Comparison of ENCODE assay signal across 9 cellular contexts in the genomic region with DNA sequence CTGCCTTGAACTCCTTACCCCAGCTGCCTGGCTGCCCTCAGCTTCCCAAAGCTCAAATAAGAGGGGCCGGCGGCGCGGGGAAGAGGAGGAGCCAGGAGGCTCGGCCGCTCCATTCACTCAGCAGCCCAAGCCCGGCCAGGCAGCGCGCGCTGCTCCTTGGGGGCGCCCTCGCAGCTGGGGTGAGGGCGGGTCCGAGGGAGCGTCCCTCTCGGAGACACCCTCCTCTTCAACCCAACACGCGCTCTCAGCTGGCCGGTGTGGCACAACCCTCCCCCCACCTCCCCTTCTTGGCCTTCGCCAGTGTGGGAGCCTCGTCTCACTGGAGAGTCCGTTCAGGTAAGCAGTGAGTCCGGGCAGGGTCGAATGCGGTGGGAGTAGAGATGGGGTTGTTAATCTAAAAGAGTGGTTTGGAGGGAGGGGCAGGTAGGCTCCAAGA. TPM values are rescaled to one million over a fixed set of nuclear protein-coding genes. Genes with fewer than 3 reads are reported as not detected.
DNase-seq lines count a peak whose midpoint lies in the region; ATAC-seq and TF ChIP-seq lines count a peak whose summit lies in the region.
"Had no signal": no experiment of that assay in that cellular context is flagged by ENCODE, and none has a peak within 500 bp of the region (broad histone marks: within the 10 kb centered on the region; RNA-seq: fewer than 3 reads in every experiment).

A gene (minus strand): TSS at position 29 of the 436 bp plus-strand sequence.

- no peak within 1 kb of the TSS for H3K23ac ChIP-seq in trophoblast cell (ENCODE audit: low read length)

- H3K9ac ChIP-seq in trophoblast cell (ENCODE audit: low read length) = no peak within 1 kb of the TSS

- TF ChIP-seq CTCF in GM20000 (IDR thresholded peaks at IDR 0.05; ENCODE audit: extremely low read depth, missing control alignments) = no peak
- TF ChIP-seq CTCF in fibroblast of the aortic adventitia (IDR thresholded peaks at IDR 0.05; ENCODE audit: insufficient read depth, low read length) = no peak

- no peak within 1 kb of the TSS for H2BK5ac ChIP-seq in trophoblast cell (ENCODE audit: low read depth, low read length, poor library complexity)

- no peaks in the 10 kb centered on the region for H3K36me3 Mint-ChIP-seq in stimulated activated memory B cell treated with anti-CD40 and anti-IgM and Interleukin-4, amounts not matched to agents 10 μg/mL and 1 μg/mL and 100 μg/mL, for 72 hours

- no peak within 1 kb of the TSS for H4K12ac ChIP-seq in trophoblast cell (ENCODE audit: low read depth, low read length)

- H3K4me3 ChIP-seq in fibroblast of the aortic adventitia (ENCODE audit: low read depth, low read length) (peak within 1 kb of the TSS; percentile 60), trophoblast cell (ENCODE audit: low read depth, low read length) (peak within 1 kb of the TSS; percentile 65)

- no peaks in the 10 kb centered on the region for H3K9me3 Mint-ChIP-seq in stimulated activated memory B cell treated with anti-CD40 and anti-IgM and Interleukin-4, amounts not matched to agents 10 μg/mL and 1 μg/mL and 100 μg/mL, for 72 hours

- H2BK12ac ChIP-seq in trophoblast cell (ENCODE audit: low read length) = no peak within 1 kb of the TSS

- no peak within 1 kb of the TSS for H2BK120ac ChIP-seq in trophoblast cell (ENCODE audit: insufficient read depth, low read length, poor library complexity)

- peak within 1 kb of the TSS; percentile 3 for H4K91ac ChIP-seq in trophoblast cell (ENCODE audit: low read depth, low read length)

- peaks cover 3% of the 10 kb centered on the region for H3K79me1 ChIP-seq in trophoblast cell (ENCODE audit: low read length)

- H3K4me1 ChIP-seq in trophoblast cell (ENCODE audit: control insufficient read depth in 1 of 2, insufficient read depth in 2 of 2, low read length in 2 of 2) = peaks cover 28 to 32% of the 10 kb centered on the region in 2 experiments

- H4K8ac ChIP-seq in trophoblast cell (ENCODE audit: low read depth, low read length) = peak within 1 kb of the TSS; percentile 70

- no peak within 1 kb of the TSS for H3K27ac ChIP-seq in trophoblast cell (ENCODE audit: low read depth, low read length)

- no peak within 1 kb of the TSS for H3K14ac ChIP-seq in trophoblast cell (ENCODE audit: low read length)

- H3K27ac Mint-ChIP-seq in stimulated activated memory B cell treated with anti-CD40 and anti-IgM and Interleukin-4, amounts not matched to agents 10 μg/mL and 1 μg/mL and 100 μg/mL, for 72 hours = no peak within 1 kb of the TSS

- no peaks in the 10 kb centered on the region for H3K36me3 ChIP-seq in trophoblast cell (ENCODE audit: control insufficient read depth in 1 of 2, insufficient read depth in 2 of 2, low read length in 2 of 2)

- DNase-seq in GM20000 (ENCODE audit: low spot score) = peak; percentile 44
- DNase-seq in fibroblast of the aortic adventitia (ENCODE audit: low read depth) = peak; percentile 13
- DNase-seq in trophoblast cell = no peak
- no peak for DNase-seq in NCI-H1436 (lab: John Stamatoyannopoulos, UW)
- no peak for DNase-seq in medulla oblongata (ENCODE audit: extremely low spot score)
- DNase-seq: midbrain had no signal

- no peak within 1 kb of the TSS for H3K4me3 Mint-ChIP-seq in stimulated activated memory B cell treated with anti-CD40 and anti-IgM and Interleukin-4, amounts not matched to agents 10 μg/mL and 1 μg/mL and 100 μg/mL, for 72 hours

- peaks cover 2% of the 10 kb centered on the region for H3K79me2 ChIP-seq in trophoblast cell (ENCODE audit: control insufficient read depth, insufficient read depth, low read length, poor library complexity)

- peak within 1 kb of the TSS; percentile 50 for H3K18ac ChIP-seq in trophoblast cell (ENCODE audit: low read length)

- no peak for ATAC-seq in stimulated activated memory B cell treated with anti-CD40 and anti-IgM and Interleukin-4, amounts not matched to agents 10 μg/mL and 1 μg/mL and 100 μg/mL, for 72 hours
- no peak for ATAC-seq in GM21825 (IDR thresholded peaks at IDR 0.05; ENCODE audit: unreplicated experiment)

- peak within 1 kb of the TSS; percentile 83 for H3K4me2 ChIP-seq in trophoblast cell (ENCODE audit: low read length)

- H3K27me3 Mint-ChIP-seq in stimulated activated memory B cell treated with anti-CD40 and anti-IgM and Interleukin-4, amounts not matched to agents 10 μg/mL and 1 μg/mL and 100 μg/mL, for 72 hours = peaks cover 92% of the 10 kb centered on the region

- whole genome bisulfite sequencing in trophoblast cell (ENCODE audit: extremely low coverage, insufficient coverage, insufficient read length) = no CpG with 5 or more reads among the region's 25 CpGs

- H3K27me3 ChIP-seq in trophoblast cell (ENCODE audit: insufficient read depth, low read length) = peaks cover 80% of the 10 kb centered on the region

- H2AFZ ChIP-seq in trophoblast cell (ENCODE audit: insufficient read depth, low read length, poor library complexity) = peak within 1 kb of the TSS; percentile 84

- H3K4me1 Mint-ChIP-seq in stimulated activated memory B cell treated with anti-CD40 and anti-IgM and Interleukin-4, amounts not matched to agents 10 μg/mL and 1 μg/mL and 100 μg/mL, for 72 hours = peaks cover 12% of the 10 kb centered on the region

- no peak within 1 kb of the TSS for H2AK5ac ChIP-seq in trophoblast cell (ENCODE audit: low read length)

- no peak within 1 kb of the TSS for H3K4ac ChIP-seq in trophoblast cell (ENCODE audit: low read depth, low read length)

- peaks cover 9% of the 10 kb centered on the region for H3K9me3 ChIP-seq in trophoblast cell (ENCODE audit: insufficient read depth, low read depth, low read length)

TF ChIP-seq in PFSK-1, 5 proteins besides CTCF, POLR2A, EP300 and RAD21:
- TF ChIP-seq SIN3A (IDR thresholded peaks at IDR 0.05; ENCODE audit: borderline replicate concordance, insufficient read depth, low read length) = peak; percentile 92; the same call in 1 of the 2 replicates
- peak; percentile 68 for TF ChIP-seq FOXP2 (optimal IDR thresholded peaks at IDR 0.05; ENCODE audit: borderline replicate concordance, extremely low read depth, extremely low read length, insufficient read depth)
- peak; percentile 80 for TF ChIP-seq POLR2AphosphoS5 (IDR thresholded peaks at IDR 0.05; ENCODE audit: low read depth, low read length)
- 0 out of 2 replicates have a peak, but pooled peaks have one; percentile 16 for TF ChIP-seq TAF1 (IDR thresholded peaks at IDR 0.05; ENCODE audit: borderline replicate concordance, insufficient read depth, low read length)
- TF ChIP-seq, protein P1, sequence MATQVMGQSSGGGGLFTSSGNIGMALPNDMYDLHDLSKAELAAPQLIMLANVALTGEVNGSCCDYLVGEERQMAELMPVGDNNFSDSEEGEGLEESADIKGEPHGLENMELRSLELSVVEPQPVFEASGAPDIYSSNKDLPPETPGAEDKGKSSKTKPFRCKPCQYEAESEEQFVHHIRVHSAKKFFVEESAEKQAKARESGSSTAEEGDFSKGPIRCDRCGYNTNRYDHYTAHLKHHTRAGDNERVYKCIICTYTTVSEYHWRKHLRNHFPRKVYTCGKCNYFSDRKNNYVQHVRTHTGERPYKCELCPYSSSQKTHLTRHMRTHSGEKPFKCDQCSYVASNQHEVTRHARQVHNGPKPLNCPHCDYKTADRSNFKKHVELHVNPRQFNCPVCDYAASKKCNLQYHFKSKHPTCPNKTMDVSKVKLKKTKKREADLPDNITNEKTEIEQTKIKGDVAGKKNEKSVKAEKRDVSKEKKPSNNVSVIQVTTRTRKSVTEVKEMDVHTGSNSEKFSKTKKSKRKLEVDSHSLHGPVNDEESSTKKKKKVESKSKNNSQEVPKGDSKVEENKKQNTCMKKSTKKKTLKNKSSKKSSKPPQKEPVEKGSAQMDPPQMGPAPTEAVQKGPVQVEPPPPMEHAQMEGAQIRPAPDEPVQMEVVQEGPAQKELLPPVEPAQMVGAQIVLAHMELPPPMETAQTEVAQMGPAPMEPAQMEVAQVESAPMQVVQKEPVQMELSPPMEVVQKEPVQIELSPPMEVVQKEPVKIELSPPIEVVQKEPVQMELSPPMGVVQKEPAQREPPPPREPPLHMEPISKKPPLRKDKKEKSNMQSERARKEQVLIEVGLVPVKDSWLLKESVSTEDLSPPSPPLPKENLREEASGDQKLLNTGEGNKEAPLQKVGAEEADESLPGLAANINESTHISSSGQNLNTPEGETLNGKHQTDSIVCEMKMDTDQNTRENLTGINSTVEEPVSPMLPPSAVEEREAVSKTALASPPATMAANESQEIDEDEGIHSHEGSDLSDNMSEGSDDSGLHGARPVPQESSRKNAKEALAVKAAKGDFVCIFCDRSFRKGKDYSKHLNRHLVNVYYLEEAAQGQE (IDR thresholded peaks at IDR 0.05; ENCODE audit: insufficient read depth in 1 of 2, low read depth in 2 of 2, low read length in 2 of 2) = no peak
TF ChIP-seq in PFSK-1: peak in this region for 4.

RNA-seq across cellular contexts. Expression of the gene that starts here (rescaled TPM):
- 25.3 TPM for polyA plus RNA-seq in PFSK-1 (2012; ENCODE audit: insufficient read length, low read depth)
- total RNA-seq in fibroblast of the aortic adventitia (ENCODE audit: low replicate concordance) = 0.27 and 46.6 TPM in 2 replicates
- 1.1 and 1.3 TPM in 2 replicates for polyA plus RNA-seq in trophoblast cell (2013)

Comparison
In these comparisons a context has a peak if more than half of its experiments do, and no peak if none do; other contexts are left out.
1. DNase-seq: peak in GM20000 (single experiment) and fibroblast of the aortic adventitia (single experiment); none in trophoblast cell (0 of 2), NCI-H1436 (single experiment) and medulla oblongata (single experiment).